ENCODE assay signal across 22 cellular contexts in genomic region chr18:7684357-7684756, GRCh38.
"Had no signal": no experiment of that assay in that cellular context is flagged by ENCODE, and none has a peak within 500 bp of the region (broad histone marks: within the 10 kb centered on the region; RNA-seq: fewer than 3 reads in every experiment).

No MANE protein-coding gene starts in this region.

- H3K4me3 ChIP-seq: colonic mucosa, esophagus muscularis mucosa, left lung, lower lobe of right lung, pancreas, smooth muscle cell, stomach, thyroid gland, vagina had no signal

- H3K4me1 ChIP-seq: colonic mucosa, left lung, lower lobe of right lung, pancreas, vagina had no signal

- H3K9me3 ChIP-seq: colonic mucosa, esophagus muscularis mucosa, left lung, lower lobe of right lung, neutrophil, pancreas, stomach, thyroid gland, vagina had no signal

- DNase-seq: colonic mucosa; effector CD8-positive, alpha-beta T cell; glutamatergic neuron; kidney; left lung; lower lobe of right lung; naive B cell; pancreas; retina; stimulated activated CD4-positive, alpha-beta T cell treated with anti-CD3 and anti-CD28 coated beads, Interleukin-12 subunit alpha, Interleukin-12 subunit beta, amount 100 ng/mL, for 4 hours; stimulated activated CD4-positive, alpha-beta T cell treated with anti-CD3 and anti-CD28 coated beads, Interleukin-1b, Interleukin-23, amount 100 ng/mL, for 48 hours; stimulated activated CD4-positive, alpha-beta T cell treated with anti-CD3 and anti-CD28 coated beads, Interleukin-4, amount 100 ng/mL, for 1 hour; stimulated activated naive CD4-positive, alpha-beta T cell treated with Interleukin-2 at 50 U/mL for 16 hours; stomach; thyroid gland had no signal

- H3K27ac ChIP-seq: colonic mucosa, esophagus muscularis mucosa, left lung, lower lobe of right lung, neutrophil, pancreas, stomach, thyroid gland, vagina had no signal

- ATAC-seq: left lung; lower lobe of right lung; natural killer cell treated with Interleukin-12 subunit alpha and Interleukin-12 subunit beta and Interleukin-15 and Interleukin-18, amount 100 ng/mL, for 72 hours; pancreas; sciatic nerve; stimulated activated effector memory CD8-positive, alpha-beta T cell treated with anti-CD3 and anti-CD28 coated beads, Interleukin-12 subunit alpha, Interleukin-12 subunit beta, amount 100 ng/mL, for 72 hours had no signal

- H3K36me3 ChIP-seq: colonic mucosa, esophagus muscularis mucosa, left lung, lower lobe of right lung, neutrophil, pancreas, stomach, thyroid gland, vagina had no signal

- H3K27me3 ChIP-seq: colonic mucosa, esophagus muscularis mucosa, left lung, neutrophil, pancreas, stomach, thyroid gland, vagina had no signal
